16 cellular contexts compared by ENCODE assay signal in the genomic region with DNA sequence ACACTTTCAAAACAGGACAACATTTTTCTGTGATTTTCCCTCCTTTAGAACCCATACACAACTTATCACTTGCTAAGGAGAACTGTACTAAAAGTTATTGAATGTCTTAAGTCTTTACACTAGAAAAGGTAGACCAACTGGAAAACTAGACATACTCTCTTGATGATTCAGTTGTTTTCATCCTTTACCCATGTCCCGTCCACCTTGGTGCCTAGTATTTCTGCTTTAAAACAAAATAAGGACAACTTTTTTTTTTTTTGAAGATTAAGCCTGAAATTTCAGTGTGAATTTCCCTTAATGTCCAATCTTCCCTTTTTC. TPM values are rescaled to one million over a fixed set of nuclear protein-coding genes. Genes with fewer than 3 reads are reported as not detected.
DNase-seq lines count a peak whose midpoint lies in the region; ATAC-seq, FAIRE-seq and TF ChIP-seq lines count a peak whose summit lies in the region.
"Had no signal": no experiment of that assay in that cellular context is flagged by ENCODE, and none has a peak within 500 bp of the region (broad histone marks: within the 10 kb centered on the region; RNA-seq: fewer than 3 reads in every experiment).

No MANE protein-coding gene starts in this region.

- DNase-seq in ACHN: peak; percentile 46
- no peak for DNase-seq in Panc1 (ENCODE audit: low read depth, low spot score)
- no peak for DNase-seq in keratinocyte (ENCODE audit: low read depth, low spot score)
- DNase-seq in NCI-H82 (lab: John Stamatoyannopoulos, UW): no peak
- DNase-seq in immature natural killer cell: no peak
- DNase-seq in GM19240 (ENCODE audit: insufficient read length, low spot score): no peak
- DNase-seq: activated CD4-positive, alpha-beta memory T cell treated with anti-CD3 and anti-CD28 coated beads, Interleukin-2, amount 10 ng/mL, durations not matched to agents 7 days and 5 days; cortex of kidney; naive thymus-derived CD8-positive, alpha-beta T cell; NCI-H526; stimulated activated CD4-positive, alpha-beta T cell treated with anti-CD3 and anti-CD28 coated beads, Interleukin-4, amount 100 ng/mL, for 1 hour; trophoblast cell had no signal

- H3K36me3 ChIP-seq in DOHH2 (ENCODE audit: control insufficient read depth, low read length) (peaks cover 72% of the 10 kb centered on the region), Panc1 (ENCODE audit: control insufficient read depth, insufficient read depth, low read length) (peaks cover 5% of the 10 kb centered on the region; the same call in 1 of the 2 replicates), keratinocyte (ENCODE audit: control insufficient read depth in 2 of 2, extremely low read depth in 1 of 2, insufficient read depth in 2 of 2, low read length in 2 of 2) (no peaks in the 10 kb centered on the region)

- H3K27me3 Mint-ChIP-seq in immature natural killer cell (ENCODE audit: low read depth in 3 of 3): peaks cover 3 to 14% (median 7%) of the 10 kb centered on the region in 3 donors

- H3K9me2 ChIP-seq in DOHH2 (replicated peaks; ENCODE audit: control insufficient read depth, low read length): no peaks in the 10 kb centered on the region

- H2AFZ ChIP-seq in keratinocyte (ENCODE audit: control insufficient read depth, low read length): peak overlapping the region; percentile 38

- no peak for TF ChIP-seq CTCF in DOHH2 (IDR thresholded peaks at IDR 0.05; ENCODE audit: low read depth, low read length, poor library complexity, severe bottlenecking)
- TF ChIP-seq CTCF in Panc1 (IDR thresholded peaks at IDR 0.05): no peak
- no peak for TF ChIP-seq CTCF in keratinocyte (optimal IDR thresholded peaks at IDR 0.05 in 1 of 3, IDR thresholded peaks at IDR 0.05 in 1 of 3, conservative IDR thresholded peaks at IDR 0.05 in 1 of 3; ENCODE audit: extremely low read depth in 1 of 3, insufficient read depth in 2 of 3, low read length in 3 of 3)

- H3K36me3 Mint-ChIP-seq in immature natural killer cell: peaks cover 0 to 5% (median 3%) of the 10 kb centered on the region in 3 donors
- H3K36me3 Mint-ChIP-seq: naive thymus-derived CD8-positive, alpha-beta T cell had no signal

- peaks cover 99% of the 10 kb centered on the region for H3K79me2 ChIP-seq in DOHH2 (ENCODE audit: control insufficient read depth, low read length)
- H3K79me2 ChIP-seq in keratinocyte (ENCODE audit: control insufficient read depth, insufficient read depth, low read length): peaks cover 4% of the 10 kb centered on the region

- POLR2A ChIA-PET in Panc1 (lab: Charles Lee): no interaction called here

- no peaks in the 10 kb centered on the region for H3K9me3 Mint-ChIP-seq in immature natural killer cell
- H3K9me3 Mint-ChIP-seq: activated CD4-positive, alpha-beta memory T cell treated with anti-CD3 and anti-CD28 coated beads, Interleukin-2, amount 10 ng/mL, durations not matched to agents 7 days and 5 days; naive thymus-derived CD8-positive, alpha-beta T cell had no signal

- H3K4me3 ChIP-seq in DOHH2 (ENCODE audit: low read length) (peak overlapping the region; percentile 91), Panc1 (ENCODE audit: low read depth in 2 of 2, low read length in 2 of 2) (peak overlapping the region in 1 of 2 experiments; percentile 52; a peak in 1 of 4 replicates), keratinocyte (ENCODE audit: control insufficient read depth in 2 of 3, extremely low read depth in 1 of 3, insufficient read depth in 2 of 3, low read depth in 1 of 3, low read length in 3 of 3) (no peak overlapping the region)

- H3K9me1 ChIP-seq in keratinocyte (ENCODE audit: control insufficient read depth, extremely low read depth, insufficient read depth, low read length): no peaks in the 10 kb centered on the region

- H3K9ac ChIP-seq in keratinocyte (ENCODE audit: control insufficient read depth, extremely low read depth, insufficient read depth, low read length): no peak overlapping the region

- no peaks in the 10 kb centered on the region for H3K27me3 ChIP-seq in DOHH2 (ENCODE audit: control insufficient read depth, low read length)
- H3K27me3 ChIP-seq in Panc1 (ENCODE audit: control insufficient read depth, insufficient read depth, low read length): no peaks in the 10 kb centered on the region
- H3K27me3 ChIP-seq in keratinocyte (ENCODE audit: control insufficient read depth, extremely low read depth, insufficient read depth, low read length): no peaks in the 10 kb centered on the region

- CTCF ChIA-PET in Panc1 (lab: Charles Lee): no interaction called here

- BruUV-seq in Panc1 (replicated peaks; lab: Mats Ljungman, UMichigan): no TSS peak

- peaks cover 18% of the 10 kb centered on the region for H3F3A ChIP-seq in DOHH2 (ENCODE audit: control insufficient read depth, insufficient read depth)

- intact Hi-C loops in Panc1 (cut with micrococcal nuclease; ENCODE audit: unreplicated experiment): loop anchor here (10.0 kb wide), 1 partner anchor 200 kb away; no protein-coding TSS in a partner anchor

- H3K4me1 Mint-ChIP-seq in immature natural killer cell: peaks cover 40 to 66% of the 10 kb centered on the region in 2 donors

- peak overlapping the region in 1 of 5 donors; percentile 12 for H3K4me3 Mint-ChIP-seq in immature natural killer cell
- H3K4me3 Mint-ChIP-seq: activated CD4-positive, alpha-beta memory T cell treated with anti-CD3 and anti-CD28 coated beads, Interleukin-2, amount 10 ng/mL, durations not matched to agents 7 days and 5 days; CD14-positive monocyte; naive thymus-derived CD8-positive, alpha-beta T cell had no signal

- peak overlapping the region; percentile 97 for H3K27ac ChIP-seq in DOHH2 (ENCODE audit: low read depth, low read length)
- peak overlapping the region; percentile 100 for H3K27ac ChIP-seq in Panc1 (ENCODE audit: low read length)
- no peak overlapping the region for H3K27ac ChIP-seq in keratinocyte (ENCODE audit: control insufficient read depth, insufficient read depth, low read length)

- FAIRE-seq in keratinocyte (lab: Jason Lieb, UNC): no peak

- H3K4me2 ChIP-seq in DOHH2 (ENCODE audit: low read length) (peak overlapping the region; percentile 88), keratinocyte (ENCODE audit: control insufficient read depth, extremely low read depth, insufficient read depth, low read depth, low read length) (no peak overlapping the region)

- H3K4me1 ChIP-seq in DOHH2 (ENCODE audit: control insufficient read depth, low read length) (peaks cover 24% of the 10 kb centered on the region), Panc1 (ENCODE audit: control insufficient read depth, insufficient read depth, low read length) (peaks cover 21% of the 10 kb centered on the region), keratinocyte (ENCODE audit: control insufficient read depth, extremely low read depth, insufficient read depth, low read length) (peaks cover 19% of the 10 kb centered on the region)

- H4K20me1 ChIP-seq in DOHH2 (ENCODE audit: control insufficient read depth, insufficient read depth, low read depth, low read length): no peaks in the 10 kb centered on the region
- no peaks in the 10 kb centered on the region for H4K20me1 ChIP-seq in keratinocyte (ENCODE audit: control insufficient read depth, extremely low read depth, insufficient read depth, low read length)

- in situ Hi-C loops in ACHN (cut with HindIII; ENCODE audit: low pct_ligation_motif_present, low pct_unique_long_range_greater_than_20kb, low sequenced_read_pairs) (no loop called here), Panc1 (cut with HindIII; ENCODE audit: low pct_unique_long_range_greater_than_20kb, low sequenced_read_pairs) (no loop called here)

- peak overlapping the region in 1 of 6 donors; percentile 25 for H3K27ac Mint-ChIP-seq in immature natural killer cell
- H3K27ac Mint-ChIP-seq: activated CD4-positive, alpha-beta memory T cell treated with anti-CD3 and anti-CD28 coated beads, Interleukin-2, amount 10 ng/mL, durations not matched to agents 7 days and 5 days had no signal

- ATAC-seq in Panc1: no peak
- ATAC-seq in HG03039 (IDR thresholded peaks at IDR 0.05; ENCODE audit: unreplicated experiment): no peak
- ATAC-seq: left lobe of liver; naive thymus-derived CD8-positive, alpha-beta T cell had no signal

- dilution Hi-C loops in keratinocyte (cut with MboI; ENCODE audit: extremely low pct_ligation_motif_present, low sequenced_read_pairs): no loop called here

- no peaks in the 10 kb centered on the region for H3K9me3 ChIP-seq in DOHH2 (ENCODE audit: control insufficient read depth, insufficient read depth, low read length)
- H3K9me3 ChIP-seq in Panc1 (ENCODE audit: control insufficient read depth, insufficient read depth, low read depth, low read length): no peaks in the 10 kb centered on the region
- H3K9me3 ChIP-seq in keratinocyte (ENCODE audit: control insufficient read depth, low read depth, low read length): no peaks in the 10 kb centered on the region

RNA-seq across cellular contexts. Expression of a gene that starts 4.5 kb away (rescaled TPM):
- 50.4 TPM for total RNA-seq in Panc1 (2021; ENCODE audit: unreplicated experiment)
- polyA plus RNA-seq in Panc1 (2012; ENCODE audit: insufficient read length): 32.4 TPM
- polyA plus RNA-seq in keratinocyte: 0.31 to 1.9 TPM (median 1.3 TPM) in 3 replicates
- polyA plus RNA-seq in keratinocyte (2011; ENCODE audit: low read depth): 0.22 TPM
- polyA plus RNA-seq in keratinocyte (2011; cell fraction: cytosol; rRNA removed): 0.39 and 0.49 TPM in 2 replicates
- 0.24 and 0.32 TPM in 2 replicates for polyA plus RNA-seq in keratinocyte (2011; cell fraction: nucleus; rRNA removed)
- 0.56 and 1.7 TPM in 2 replicates for polyA plus RNA-seq in keratinocyte (2012; ENCODE audit: low replicate concordance)
- 0.49 to 1.2 TPM in 2 of 3 replicates, not detected in the other for polyA minus RNA-seq in keratinocyte
- 2.1 TPM for polyA minus RNA-seq in keratinocyte (2011; cell fraction: cytosol; rRNA and poly(A)+ RNA removed)
- 0.31 and 0.32 TPM in 2 replicates for polyA minus RNA-seq in keratinocyte (2011; cell fraction: nucleus; rRNA and poly(A)+ RNA removed)
- polyA plus RNA-seq in immature natural killer cell: 10 to 100 TPM; 12.7 to 22.8 (median 18.2) TPM

RNA-seq across cellular contexts. Expression of a gene that starts 14.5 kb away (rescaled TPM):
- total RNA-seq in Panc1 (2021; ENCODE audit: unreplicated experiment): 101 TPM
- polyA plus RNA-seq in Panc1 (2012; ENCODE audit: insufficient read length): 39.7 TPM
- polyA plus RNA-seq in keratinocyte (18.6 to 33.1 TPM (median 21.1 TPM) in 3 replicates), immature natural killer cell (10 to 100 TPM; 31.1 to 49.8 (median 44.0) TPM)
- 45.0 TPM for polyA plus RNA-seq in keratinocyte (2011; ENCODE audit: low read depth)
- 23.1 and 33.9 TPM in 2 replicates for polyA plus RNA-seq in keratinocyte (2011; cell fraction: cytosol; rRNA removed)
- 16.0 and 18.3 TPM in 2 replicates for polyA plus RNA-seq in keratinocyte (2011; cell fraction: nucleus; rRNA removed)
- 37.6 and 45.9 TPM in 2 replicates for polyA plus RNA-seq in keratinocyte (2012; ENCODE audit: low replicate concordance)
- 5.6 to 62.2 TPM (median 23.3 TPM) in 3 replicates for polyA minus RNA-seq in keratinocyte
- polyA minus RNA-seq in keratinocyte (2011; cell fraction: cytosol; rRNA and poly(A)+ RNA removed): 12.7 TPM
- 16.0 and 44.8 TPM in 2 replicates for polyA minus RNA-seq in keratinocyte (2011; cell fraction: nucleus; rRNA and poly(A)+ RNA removed)
